Comparison of ENCODE assay signal across 1 cellular context in genomic region chr10:62638062-62638477, GRCh38.
TF ChIP-seq lines count a peak whose summit lies in the region.

No MANE protein-coding gene starts in this region.

TF ChIP-seq in GM12878, 131 proteins besides CTCF, POLR2A, EP300 and RAD21 (continued from another document):
- no peak for TF ChIP-seq CHD2 (IDR thresholded peaks at IDR 0.05; ENCODE audit: borderline replicate concordance, low read depth, low read length)
- no peak for TF ChIP-seq ZNF207 (IDR thresholded peaks at IDR 0.05; ENCODE audit: borderline replicate concordance)
- TF ChIP-seq MTA2 (IDR thresholded peaks at IDR 0.05; ENCODE audit: low read depth), result peak; percentile 79; the same call in 1 of the 2 replicates
- TF ChIP-seq CBFB (IDR thresholded peaks at IDR 0.05; ENCODE audit: low read depth), result no peak; the same call in 1 of the 2 replicates
- TF ChIP-seq STAT3 (IDR thresholded peaks at IDR 0.05; ENCODE audit: low read depth, low read length), result peak; percentile 51; the same call in 1 of the 2 replicates
- TF ChIP-seq RAD51 (IDR thresholded peaks at IDR 0.05), result peak; percentile 88
- TF ChIP-seq, protein P1, sequence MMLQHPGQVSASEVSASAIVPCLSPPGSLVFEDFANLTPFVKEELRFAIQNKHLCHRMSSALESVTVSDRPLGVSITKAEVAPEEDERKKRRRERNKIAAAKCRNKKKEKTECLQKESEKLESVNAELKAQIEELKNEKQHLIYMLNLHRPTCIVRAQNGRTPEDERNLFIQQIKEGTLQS (IDR thresholded peaks at IDR 0.05; ENCODE audit: borderline replicate concordance, extremely low read depth, low read depth, low read length), result no peak
- TF ChIP-seq CBX5 (IDR thresholded peaks at IDR 0.05; ENCODE audit: low read depth), result peak; percentile 54; the same call in 1 of the 2 replicates
- TF ChIP-seq SIX5 (IDR thresholded peaks at IDR 0.05; ENCODE audit: low read depth, low read length, severe bottlenecking), result no peak
- peak; percentile 94 for TF ChIP-seq NFIC (IDR thresholded peaks at IDR 0.05; ENCODE audit: low read depth, low read length)
- TF ChIP-seq BHLHE40 (IDR thresholded peaks at IDR 0.05; ENCODE audit: borderline replicate concordance in 1 of 2, low read depth in 2 of 2, low read length in 1 of 2), result peak; percentile 96 to 97
- TF ChIP-seq HCFC1 (IDR thresholded peaks at IDR 0.05; ENCODE audit: low read length), result no peak
- TF ChIP-seq, protein P2, sequence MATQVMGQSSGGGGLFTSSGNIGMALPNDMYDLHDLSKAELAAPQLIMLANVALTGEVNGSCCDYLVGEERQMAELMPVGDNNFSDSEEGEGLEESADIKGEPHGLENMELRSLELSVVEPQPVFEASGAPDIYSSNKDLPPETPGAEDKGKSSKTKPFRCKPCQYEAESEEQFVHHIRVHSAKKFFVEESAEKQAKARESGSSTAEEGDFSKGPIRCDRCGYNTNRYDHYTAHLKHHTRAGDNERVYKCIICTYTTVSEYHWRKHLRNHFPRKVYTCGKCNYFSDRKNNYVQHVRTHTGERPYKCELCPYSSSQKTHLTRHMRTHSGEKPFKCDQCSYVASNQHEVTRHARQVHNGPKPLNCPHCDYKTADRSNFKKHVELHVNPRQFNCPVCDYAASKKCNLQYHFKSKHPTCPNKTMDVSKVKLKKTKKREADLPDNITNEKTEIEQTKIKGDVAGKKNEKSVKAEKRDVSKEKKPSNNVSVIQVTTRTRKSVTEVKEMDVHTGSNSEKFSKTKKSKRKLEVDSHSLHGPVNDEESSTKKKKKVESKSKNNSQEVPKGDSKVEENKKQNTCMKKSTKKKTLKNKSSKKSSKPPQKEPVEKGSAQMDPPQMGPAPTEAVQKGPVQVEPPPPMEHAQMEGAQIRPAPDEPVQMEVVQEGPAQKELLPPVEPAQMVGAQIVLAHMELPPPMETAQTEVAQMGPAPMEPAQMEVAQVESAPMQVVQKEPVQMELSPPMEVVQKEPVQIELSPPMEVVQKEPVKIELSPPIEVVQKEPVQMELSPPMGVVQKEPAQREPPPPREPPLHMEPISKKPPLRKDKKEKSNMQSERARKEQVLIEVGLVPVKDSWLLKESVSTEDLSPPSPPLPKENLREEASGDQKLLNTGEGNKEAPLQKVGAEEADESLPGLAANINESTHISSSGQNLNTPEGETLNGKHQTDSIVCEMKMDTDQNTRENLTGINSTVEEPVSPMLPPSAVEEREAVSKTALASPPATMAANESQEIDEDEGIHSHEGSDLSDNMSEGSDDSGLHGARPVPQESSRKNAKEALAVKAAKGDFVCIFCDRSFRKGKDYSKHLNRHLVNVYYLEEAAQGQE (IDR thresholded peaks at IDR 0.05; ENCODE audit: low read depth, low read length), result no peak
- no peak for TF ChIP-seq DPF2 (IDR thresholded peaks at IDR 0.05)
- no peak for TF ChIP-seq TCF12 (IDR thresholded peaks at IDR 0.05; ENCODE audit: low read depth, low read length)
- no peak for TF ChIP-seq NR2C2 (IDR thresholded peaks at IDR 0.05; ENCODE audit: borderline replicate concordance, control insufficient read depth, insufficient read length, low read depth)
- TF ChIP-seq SUZ12 (IDR thresholded peaks at IDR 0.05; ENCODE audit: unreplicated experiment), result no peak
- TF ChIP-seq PAX8 (IDR thresholded peaks at IDR 0.05), result no peak
- no peak for TF ChIP-seq ZSCAN29 (IDR thresholded peaks at IDR 0.05)
- peak; percentile 90 for TF ChIP-seq RUNX3 (IDR thresholded peaks at IDR 0.05; ENCODE audit: low read length)
- TF ChIP-seq PML (IDR thresholded peaks at IDR 0.05; ENCODE audit: low read length), result no peak
